Comparison of ENCODE assay signal across 16 cellular contexts in the genomic region with DNA sequence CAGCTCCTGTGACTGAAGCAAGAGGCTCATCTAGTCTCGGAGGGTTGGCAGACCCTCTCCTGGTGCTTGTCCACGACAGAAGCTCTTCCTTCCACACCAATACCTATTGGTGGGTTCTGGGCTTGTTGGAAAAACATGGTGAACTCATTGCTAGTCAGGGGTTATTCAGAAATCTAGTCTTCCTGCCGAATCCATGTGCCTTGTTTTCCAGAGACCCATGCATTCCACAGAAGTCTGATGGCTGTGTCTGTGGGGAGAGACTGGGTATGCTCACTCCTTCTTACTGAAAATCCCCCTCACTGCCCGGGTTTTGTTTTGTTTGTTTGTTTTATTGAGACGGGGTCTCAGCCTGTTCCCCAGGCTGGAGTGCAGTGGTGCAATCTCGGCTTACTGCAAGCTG.
A peak's percentile ranks its signal among the peaks of the same experiment; 100 is the strongest.
DNase-seq lines count a peak whose midpoint lies in the region; ATAC-seq and TF ChIP-seq lines count a peak whose summit lies in the region.
"Had no signal": no experiment of that assay in that cellular context is flagged by ENCODE, and none has a peak within 500 bp of the region (broad histone marks: within the 10 kb centered on the region; RNA-seq: fewer than 3 reads in every experiment).

No MANE protein-coding gene starts in this region.

- H3K27me3 ChIP-seq in CD4-positive, CD25-positive, alpha-beta regulatory T cell (ENCODE audit: control insufficient read depth, insufficient read depth, low read length): no peaks in the 10 kb centered on the region
- no peaks in the 10 kb centered on the region for H3K27me3 ChIP-seq in CD4-positive, alpha-beta memory T cell (ENCODE audit: insufficient read depth, low read length)
- no peaks in the 10 kb centered on the region for H3K27me3 ChIP-seq in naive thymus-derived CD4-positive, alpha-beta T cell (ENCODE audit: control insufficient read depth in 2 of 2, insufficient read depth in 2 of 2, low read length in 2 of 2)
- H3K27me3 ChIP-seq in PC-9 (ENCODE audit: insufficient read depth, low read depth) (peaks cover 74% of the 10 kb centered on the region), WERI-Rb-1 (ENCODE audit: insufficient read depth, low read depth, severe bottlenecking) (no peaks in the 10 kb centered on the region)
- H3K27me3 ChIP-seq: BE2C, SJCRH30 had no signal

- H2AFZ ChIP-seq in PC-9: no peak overlapping the region

- peak overlapping the region in 2 of 3 donors; percentile 11 to 81 for H3K27ac Mint-ChIP-seq in CD4-positive, CD25-positive, alpha-beta regulatory T cell
- H3K27ac Mint-ChIP-seq in CD4-positive, alpha-beta memory T cell: peak overlapping the region in 5 of 7 donors; percentile 19 to 80 (median 43)
- no peak overlapping the region for H3K27ac Mint-ChIP-seq in WTC11
- H3K27ac Mint-ChIP-seq in naive thymus-derived CD4-positive, alpha-beta T cell: peak overlapping the region; percentile 3 to 97 (median 76)
- H3K27ac Mint-ChIP-seq: HFFc6 had no signal

- DNase-seq in CD4-positive, CD25-positive, alpha-beta regulatory T cell: no peak
- DNase-seq in CD4-positive, alpha-beta memory T cell: no peak
- no peak for DNase-seq in WTC11 (ENCODE audit: low spot score)
- DNase-seq in naive thymus-derived CD4-positive, alpha-beta T cell: no peak
- no peak for DNase-seq in PC-9
- DNase-seq in WERI-Rb-1: no peak
- DNase-seq: DMS 273 treated with DMSO at 0.1 percent for 48 hours, HFFc6, NCI-H2081, NCI-H524 treated with DMSO at 0.1 percent for 48 hours had no signal

- TF ChIP-seq CTCF in WTC11 (IDR thresholded peaks at IDR 0.05) (no peak), PC-9 (conservative IDR thresholded peaks at IDR 0.05) (no peak), WERI-Rb-1 (IDR thresholded peaks at IDR 0.05; ENCODE audit: low read depth, low read length) (no peak)

- CTCF ChIA-PET in CD4-positive, alpha-beta memory T cell (lab: Charles Lee; ENCODE audit: partially characterized antibody): interaction anchor here (1.4 to 2.2 kb wide), 7 partner anchors 15 to 46 kb away, joined by 3 to 21 read pairs (median 5); no protein-coding TSS in a partner anchor
- CTCF ChIA-PET in WTC11 (lab: Charles Lee) (interaction anchor here (0.7 to 2.2 kb wide), 40 partner anchors 10 to 877 kb away, joined by 3 to 29 read pairs (median 4); partner anchors contain the start of gene MNX1), PC-9 (lab: Charles Lee) (no interaction called here)
- CTCF ChIA-PET in naive thymus-derived CD4-positive, alpha-beta T cell (lab: Charles Lee): interaction anchor here (1.3 kb wide), 1 partner anchor 138 kb away, joined by 3 read pairs; no protein-coding TSS in a partner anchor

- peaks cover 22% of the 10 kb centered on the region for H3K4me1 ChIP-seq in CD4-positive, CD25-positive, alpha-beta regulatory T cell (ENCODE audit: control insufficient read depth, insufficient read depth, low read length, poor library complexity, severe bottlenecking)
- H3K4me1 ChIP-seq in CD4-positive, alpha-beta memory T cell (ENCODE audit: insufficient read depth, low read length): peaks cover 55% of the 10 kb centered on the region
- H3K4me1 ChIP-seq in naive thymus-derived CD4-positive, alpha-beta T cell (ENCODE audit: control insufficient read depth in 2 of 2, insufficient read depth in 2 of 2, low read length in 2 of 2): peaks cover 21 to 44% of the 10 kb centered on the region in 2 donors
- H3K4me1 ChIP-seq in PC-9 (replicated peaks; ENCODE audit: insufficient read depth): 0 out of 2 replicates have a peak, but pooled peaks cover 4% of the 10 kb centered on the region
- H3K4me1 ChIP-seq: BE2C, Caco-2, SJCRH30 had no signal

- H3F3A ChIP-seq in PC-9 (ENCODE audit: insufficient read depth, low read depth): no peaks in the 10 kb centered on the region

- POLR2A ChIA-PET in CD4-positive, alpha-beta memory T cell (lab: Charles Lee; ENCODE audit: partially characterized antibody): interaction anchor here (1.4 to 2.2 kb wide), 3 partner anchors 10 to 28 kb away, joined by 7 to 12 read pairs (median 10); no protein-coding TSS in a partner anchor
- POLR2A ChIA-PET in WTC11 (lab: Charles Lee): interaction anchor here (0.5 kb wide), 1 partner anchor 263 kb away, joined by 3 read pairs; no protein-coding TSS in a partner anchor
- POLR2A ChIA-PET in naive thymus-derived CD4-positive, alpha-beta T cell (lab: Charles Lee): interaction anchor here (1.7 to 3.8 kb wide), 2 partner anchors 9 to 15 kb away, joined by 6 to 20 read pairs; no protein-coding TSS in a partner anchor
- POLR2A ChIA-PET in PC-9 (lab: Charles Lee; ENCODE audit: unreplicated experiment): no interaction called here

- no peaks in the 10 kb centered on the region for H3K79me2 ChIP-seq in PC-9 (ENCODE audit: low read depth)

- no peaks in the 10 kb centered on the region for H3K36me3 ChIP-seq in CD4-positive, CD25-positive, alpha-beta regulatory T cell (ENCODE audit: control insufficient read depth, insufficient read depth, low read length)
- no peaks in the 10 kb centered on the region for H3K36me3 ChIP-seq in CD4-positive, alpha-beta memory T cell (ENCODE audit: insufficient read depth, low read length)
- no peaks in the 10 kb centered on the region for H3K36me3 ChIP-seq in naive thymus-derived CD4-positive, alpha-beta T cell (ENCODE audit: control insufficient read depth in 2 of 3, insufficient read depth in 3 of 3, low read length in 3 of 3)
- H3K36me3 ChIP-seq in PC-9 (ENCODE audit: low read depth) (no peaks in the 10 kb centered on the region), WERI-Rb-1 (no peaks in the 10 kb centered on the region)
- H3K36me3 ChIP-seq: BE2C, SJCRH30 had no signal

- H4K20me1 ChIP-seq in PC-9 (ENCODE audit: insufficient read depth): no peaks in the 10 kb centered on the region

- no peak overlapping the region for H3K4me3 Mint-ChIP-seq in CD4-positive, CD25-positive, alpha-beta regulatory T cell
- H3K4me3 Mint-ChIP-seq in CD4-positive, alpha-beta memory T cell: peak overlapping the region in 1 of 8 donors; percentile 35
- no peak overlapping the region for H3K4me3 Mint-ChIP-seq in WTC11
- H3K4me3 Mint-ChIP-seq in naive thymus-derived CD4-positive, alpha-beta T cell: peak overlapping the region in 5 of 10 donors; percentile 17 to 59 (median 43)
- H3K4me3 Mint-ChIP-seq: HFFc6 had no signal

- H3K9me3 ChIP-seq in CD4-positive, CD25-positive, alpha-beta regulatory T cell (ENCODE audit: control insufficient read depth in 2 of 2, low read length in 2 of 2): peaks cover 10 to 14% of the 10 kb centered on the region in 2 experiments
- peaks cover 5 to 7% of the 10 kb centered on the region in 2 donors for H3K9me3 ChIP-seq in CD4-positive, alpha-beta memory T cell (ENCODE audit: control insufficient read depth in 1 of 2, low read length in 2 of 2)
- peaks cover 0 to 18% (median 15%) of the 10 kb centered on the region in 3 experiments for H3K9me3 ChIP-seq in naive thymus-derived CD4-positive, alpha-beta T cell (ENCODE audit: control insufficient read depth in 2 of 3, low read length in 3 of 3)
- H3K9me3 ChIP-seq in PC-9 (ENCODE audit: insufficient read depth, low read depth): peaks cover 12% of the 10 kb centered on the region; the same call in 1 of the 2 replicates
- H3K9me3 ChIP-seq in WERI-Rb-1 (ENCODE audit: severe bottlenecking): peaks cover 10% of the 10 kb centered on the region
- H3K9me3 ChIP-seq: BE2C had no signal

- ATAC-seq in CD4-positive, CD25-positive, alpha-beta regulatory T cell (ENCODE audit: low read depth in 2 of 2): no peak
- ATAC-seq in WTC11: no peak
- no peak for ATAC-seq in naive thymus-derived CD4-positive, alpha-beta T cell
- no peak for ATAC-seq in HG02840 (IDR thresholded peaks at IDR 0.05; ENCODE audit: low FRiP score, unreplicated experiment)

- no TSS peak for BruUV-seq in PC-9 (replicated peaks; lab: Mats Ljungman, UMichigan)

- H3K4me2 ChIP-seq in PC-9: no peak overlapping the region

- H3K9me2 ChIP-seq in PC-9 (ENCODE audit: insufficient read depth): no peaks in the 10 kb centered on the region

- peaks cover 8% of the 10 kb centered on the region for H3K27me3 Mint-ChIP-seq in CD4-positive, CD25-positive, alpha-beta regulatory T cell
- no peaks in the 10 kb centered on the region for H3K27me3 Mint-ChIP-seq in CD4-positive, alpha-beta memory T cell
- H3K27me3 Mint-ChIP-seq in WTC11 (ENCODE audit: low read depth): peaks cover 30% of the 10 kb centered on the region
- no peaks in the 10 kb centered on the region for H3K27me3 Mint-ChIP-seq in naive thymus-derived CD4-positive, alpha-beta T cell

- peaks cover 16 to 69% (median 30%) of the 10 kb centered on the region in 4 donors for H3K4me1 Mint-ChIP-seq in CD4-positive, CD25-positive, alpha-beta regulatory T cell
- peaks cover 35 to 82% (median 52%) of the 10 kb centered on the region in 4 donors for H3K4me1 Mint-ChIP-seq in CD4-positive, alpha-beta memory T cell
- H3K4me1 Mint-ChIP-seq in WTC11: no peaks in the 10 kb centered on the region
- peaks cover 41 to 82% (median 63%) of the 10 kb centered on the region in 7 donors for H3K4me1 Mint-ChIP-seq in naive thymus-derived CD4-positive, alpha-beta T cell

- no peak overlapping the region for H3K4me3 ChIP-seq in CD4-positive, CD25-positive, alpha-beta regulatory T cell (ENCODE audit: low read depth, low read length)
- H3K4me3 ChIP-seq in CD4-positive, alpha-beta memory T cell (ENCODE audit: low read length in 2 of 2): no peak overlapping the region
- no peak overlapping the region for H3K4me3 ChIP-seq in naive thymus-derived CD4-positive, alpha-beta T cell (ENCODE audit: low read length)
- no peak overlapping the region for H3K4me3 ChIP-seq in PC-9
- H3K4me3 ChIP-seq in WERI-Rb-1 (ENCODE audit: low read depth, low read length): no peak overlapping the region
- H3K4me3 ChIP-seq: GM12878, SJCRH30 had no signal

- intact Hi-C loops in CD4-positive, alpha-beta memory T cell (cut with micrococcal nuclease): no loop called here
- intact Hi-C loops in naive thymus-derived CD4-positive, alpha-beta T cell (cut with micrococcal nuclease): no loop called here
- intact Hi-C loops in PC-9 (cut with micrococcal nuclease; ENCODE audit: unreplicated experiment): no loop called here

- H3K9me3 Mint-ChIP-seq in CD4-positive, CD25-positive, alpha-beta regulatory T cell: peaks cover 0 to 19% (median 5%) of the 10 kb centered on the region in 7 donors
- H3K9me3 Mint-ChIP-seq in CD4-positive, alpha-beta memory T cell: peaks cover 0 to 30% (median 24%) of the 10 kb centered on the region in 8 donors
- H3K9me3 Mint-ChIP-seq in WTC11: peaks cover 33% of the 10 kb centered on the region
- peaks cover 3 to 29% (median 20%) of the 10 kb centered on the region in 11 donors for H3K9me3 Mint-ChIP-seq in naive thymus-derived CD4-positive, alpha-beta T cell

- peaks cover 5% of the 10 kb centered on the region for H3K36me3 Mint-ChIP-seq in CD4-positive, CD25-positive, alpha-beta regulatory T cell
- peaks cover 6 to 12% of the 10 kb centered on the region in 2 donors for H3K36me3 Mint-ChIP-seq in CD4-positive, alpha-beta memory T cell
- peaks cover 29% of the 10 kb centered on the region for H3K36me3 Mint-ChIP-seq in WTC11
- H3K36me3 Mint-ChIP-seq in naive thymus-derived CD4-positive, alpha-beta T cell: peaks cover 3 to 46% (median 11%) of the 10 kb centered on the region in 5 donors

- no peak overlapping the region for H3K27ac ChIP-seq in CD4-positive, CD25-positive, alpha-beta regulatory T cell (ENCODE audit: insufficient read depth, low read length, poor library complexity, severe bottlenecking)
- no peak overlapping the region for H3K27ac ChIP-seq in CD4-positive, alpha-beta memory T cell (ENCODE audit: low read depth, low read length)
- H3K27ac ChIP-seq in naive thymus-derived CD4-positive, alpha-beta T cell (ENCODE audit: low read depth, low read length): no peak overlapping the region
- H3K27ac ChIP-seq in PC-9 (no peak overlapping the region), WERI-Rb-1 (no peak overlapping the region)
- H3K27ac ChIP-seq: HL-60, SJCRH30 had no signal
